Comparison of ENCODE assay signal across 26 cellular contexts in genomic region chr1:162081316-162081715, GRCh38. TPM values are rescaled to one million over a fixed set of nuclear protein-coding genes. Genes with fewer than 3 reads are reported as not detected.
DNase-seq lines count a peak whose midpoint lies in the region; ATAC-seq and TF ChIP-seq lines count a peak whose summit lies in the region.
"Had no signal": no experiment of that assay in that cellular context is flagged by ENCODE, and none has a peak within 500 bp of the region (broad histone marks: within the 10 kb centered on the region; RNA-seq: fewer than 3 reads in every experiment).

No MANE protein-coding gene starts in this region.

- no peak overlapping the region for H2AFZ ChIP-seq in mammary epithelial cell (ENCODE audit: low read depth, low read length)

- H3K4me3 ChIP-seq in mammary epithelial cell (replicated peaks in 1 of 3; ENCODE audit: insufficient read depth in 1 of 3, low read depth in 2 of 3, low read length in 3 of 3) (no peak overlapping the region), right lobe of liver (no peak overlapping the region)
- H3K4me3 ChIP-seq: esophagus squamous epithelium, pancreas, Peyer's patch, SK-N-MC, testis had no signal

- H3K9me3 ChIP-seq in mammary epithelial cell (replicated peaks; ENCODE audit: insufficient read depth, low read length) = no peaks in the 10 kb centered on the region
- H3K9me3 ChIP-seq in right lobe of liver = no peaks in the 10 kb centered on the region
- H3K9me3 ChIP-seq: esophagus squamous epithelium, pancreas, Peyer's patch, testis had no signal

- intact Hi-C loops in mammary epithelial cell (cut with micrococcal nuclease) = no loop called here
- intact Hi-C loops in right lobe of liver (cut with DNase I) = no loop called here

- dilution Hi-C loops in mammary epithelial cell (cut with HindIII; ENCODE audit: low sequenced_read_pairs) = no loop called here

- no peaks in the 10 kb centered on the region for H3K36me3 Mint-ChIP-seq in effector memory CD8-positive, alpha-beta T cell (ENCODE audit: insufficient read depth)
- H3K36me3 Mint-ChIP-seq: mesothelial cell of epicardium; natural killer cell treated with Interleukin-12 subunit alpha and Interleukin-12 subunit beta and Interleukin-15 and Interleukin-18, amount 100 ng/mL, for 72 hours had no signal

- DNase-seq in ELR (ENCODE audit: low read depth) = peak; percentile 17
- peak; percentile 45 for DNase-seq in NCI-H69 (lab: John Stamatoyannopoulos, UW)
- peak; percentile 47 for DNase-seq in mammary epithelial cell
- peak in 1 of 3 donors; percentile 35 for DNase-seq in right lobe of liver
- DNase-seq in AG20443 (ENCODE audit: low spot score) = no peak
- DNase-seq in effector memory CD8-positive, alpha-beta T cell = no peak
- no peak for DNase-seq in HuH-7 (ENCODE audit: low spot score)
- DNase-seq: activated B cell treated with CpG ODN at 0.5 μM for 24 hours; activated CD8-positive, alpha-beta T cell treated with anti-CD3 and anti-CD28 coated beads for 36 hours; activated naive CD4-positive, alpha-beta T cell treated with Interleukin-2 at 50 U/mL for 16 hours; CD4-positive, alpha-beta T cell; DMS79; effector CD8-positive, alpha-beta T cell; esophagus squamous epithelium; HFFc6; left colon; NCI-H1436 treated with DMSO at 0.1 percent for 48 hours; NCI-H2171; NCI-H774; pancreas; Peyer's patch; testis had no signal

- no peak overlapping the region for H3K4me3 Mint-ChIP-seq in effector memory CD8-positive, alpha-beta T cell
- H3K4me3 Mint-ChIP-seq: activated B cell treated with CpG ODN at 0.5 μM for 24 hours; activated CD8-positive, alpha-beta T cell treated with anti-CD3 and anti-CD28 coated beads for 36 hours; CD4-positive, alpha-beta T cell; HFFc6; mesothelial cell of epicardium; natural killer cell treated with Interleukin-12 subunit alpha and Interleukin-12 subunit beta and Interleukin-15 and Interleukin-18, amount 100 ng/mL, for 72 hours had no signal

- TF ChIP-seq CTCF in mammary epithelial cell (conservative IDR thresholded peaks at IDR 0.05 in 1 of 2, IDR thresholded peaks at IDR 0.05 in 1 of 2; ENCODE audit: extremely low read depth in 1 of 2, insufficient read depth in 1 of 2, low read depth in 1 of 2, low read length in 2 of 2) = no peak
- no peak for TF ChIP-seq CTCF in right lobe of liver (IDR thresholded peaks at IDR 0.05)

- H3K4me1 ChIP-seq in mammary epithelial cell (ENCODE audit: insufficient read depth, low read length) (peaks cover 5% of the 10 kb centered on the region), right lobe of liver (peaks cover 0 to 3% (median 0%) of the 10 kb centered on the region in 4 donors)
- H3K4me1 ChIP-seq: esophagus squamous epithelium, pancreas, testis had no signal

- no peaks in the 10 kb centered on the region for H3K27me3 ChIP-seq in mammary epithelial cell (ENCODE audit: insufficient read depth, low read length)
- H3K27me3 ChIP-seq in right lobe of liver = no peaks in the 10 kb centered on the region
- H3K27me3 ChIP-seq: esophagus squamous epithelium, pancreas, Peyer's patch, testis had no signal

- in situ Hi-C loops in mammary epithelial cell (cut with MboI; ENCODE audit: low sequenced_read_pairs in 2 of 2) = no loop called here

- no peak overlapping the region for H3K9ac ChIP-seq in mammary epithelial cell (ENCODE audit: insufficient read depth, low read length)

- no peaks in the 10 kb centered on the region for H3K79me2 ChIP-seq in mammary epithelial cell (ENCODE audit: insufficient read depth, low read length)

- ATAC-seq in right lobe of liver = peak; percentile 27 to 83 (median 44)
- no peak for ATAC-seq in effector memory CD8-positive, alpha-beta T cell (replicated peaks)
- ATAC-seq: activated CD8-positive, alpha-beta T cell treated with anti-CD3 and anti-CD28 coated beads for 36 hours; left colon; natural killer cell treated with Interleukin-12 subunit alpha and Interleukin-12 subunit beta and Interleukin-15 and Interleukin-18, amount 100 ng/mL, for 72 hours had no signal

- CTCF ChIA-PET in mammary epithelial cell (lab: Charles Lee; ENCODE audit: low non-redundant PET) = no interaction called here

- no peaks in the 10 kb centered on the region for H3K4me1 Mint-ChIP-seq in effector memory CD8-positive, alpha-beta T cell (ENCODE audit: low read depth in 2 of 2)
- H3K4me1 Mint-ChIP-seq: activated B cell treated with CpG ODN at 0.5 μM for 24 hours, mesothelial cell of epicardium had no signal

- no TSS peak for BruUV-seq in mammary epithelial cell (replicated peaks; lab: Mats Ljungman, UMichigan)

- no peak overlapping the region for H3K27ac Mint-ChIP-seq in effector memory CD8-positive, alpha-beta T cell
- H3K27ac Mint-ChIP-seq: activated B cell treated with CpG ODN at 0.5 μM for 24 hours; activated CD8-positive, alpha-beta T cell treated with anti-CD3 and anti-CD28 coated beads for 36 hours; CD4-positive, alpha-beta T cell; HFFc6; mesothelial cell of epicardium; natural killer cell treated with Interleukin-12 subunit alpha and Interleukin-12 subunit beta and Interleukin-15 and Interleukin-18, amount 100 ng/mL, for 72 hours had no signal

- 0% methylated on average over 1 of the region's 1 CpG for WGBS in mammary epithelial cell (ENCODE audit: low coverage, missing lambda C conversion rate)
- WGBS in right lobe of liver (ENCODE audit: insufficient coverage, low coverage, low lambda C conversion rate, missing lambda C conversion rate) = 22% methylated on average over 1 of the region's 1 CpG

- H3K9me3 Mint-ChIP-seq in effector memory CD8-positive, alpha-beta T cell = no peaks in the 10 kb centered on the region
- H3K9me3 Mint-ChIP-seq: activated CD8-positive, alpha-beta T cell treated with anti-CD3 and anti-CD28 coated beads for 36 hours; HFFc6; natural killer cell treated with Interleukin-12 subunit alpha and Interleukin-12 subunit beta and Interleukin-15 and Interleukin-18, amount 100 ng/mL, for 72 hours had no signal

- H3K36me3 ChIP-seq in mammary epithelial cell (ENCODE audit: insufficient read depth, low read length) (no peaks in the 10 kb centered on the region), right lobe of liver (no peaks in the 10 kb centered on the region)
- H3K36me3 ChIP-seq: esophagus squamous epithelium, pancreas, Peyer's patch had no signal

- TF ChIP-seq POLR2A in right lobe of liver (IDR thresholded peaks at IDR 0.05) = no peak

- no peaks in the 10 kb centered on the region for H4K20me1 ChIP-seq in mammary epithelial cell (ENCODE audit: insufficient read depth, low read length)

- H3K4me2 ChIP-seq in mammary epithelial cell (ENCODE audit: insufficient read depth, low read depth, low read length) = no peak overlapping the region

- H3K27me3 Mint-ChIP-seq in effector memory CD8-positive, alpha-beta T cell = peaks cover 50% of the 10 kb centered on the region in 2 donors

- H3K27ac ChIP-seq in mammary epithelial cell (ENCODE audit: insufficient read depth, low read depth, low read length) (no peak overlapping the region), right lobe of liver (peak overlapping the region in 1 of 3 donors; percentile 1)
- H3K27ac ChIP-seq: esophagus squamous epithelium, pancreas, Peyer's patch, SK-N-MC, testis had no signal

RNA-seq across cellular contexts. Expression of gene NOS1AP, which starts 11.8 kb away (rescaled TPM):
- total RNA-seq in mammary epithelial cell = 1 to 10 TPM in 1 of 2 donors, under 1 TPM in 1; 0.96 to 1.2 TPM
- 0.28 TPM for polyA plus RNA-seq in mammary epithelial cell
- polyA minus RNA-seq in mammary epithelial cell = not detected
- total RNA-seq in right lobe of liver = 10 to 100 TPM in 3 of 6 experiments, 1 to 10 TPM in 3; 4.7 to 24.8 (median 11.6) TPM
- total RNA-seq: activated B cell treated with CpG ODN at 0.5 μM for 24 hours; CD4-positive, alpha-beta T cell; T-helper 2 cell treated with Interferon-gamma antibody and Interleukin-4, amounts not matched to agents 100 ng/mL and 5 ng/mL, for 36 hours had no signal

RNA-seq across cellular contexts. Expression of gene OLFML2B, which starts 57.6 kb away (rescaled TPM):
- total RNA-seq in mammary epithelial cell (under 1 TPM in 1 of 2 donors, not detected in 1; 0.50 TPM), right lobe of liver (1 to 10 TPM in 3 of 6 experiments, under 1 TPM in 3; 0.37 to 2.1 (median 1.3) TPM)
- polyA plus RNA-seq in mammary epithelial cell = 0.02 TPM
- polyA minus RNA-seq in mammary epithelial cell = not detected
- total RNA-seq: activated B cell treated with CpG ODN at 0.5 μM for 24 hours; activated CD8-positive, alpha-beta T cell treated with anti-CD3 and anti-CD28 coated beads for 36 hours; natural killer cell treated with Interleukin-12 subunit alpha and Interleukin-12 subunit beta and Interleukin-15 and Interleukin-18, amount 100 ng/mL, for 72 hours; T-helper 2 cell treated with Interferon-gamma antibody and Interleukin-4, amounts not matched to agents 100 ng/mL and 5 ng/mL, for 36 hours had no signal

Comparison
In these comparisons a context has a peak if more than half of its experiments do, and no peak if none do; other contexts are left out.
1. DNase-seq: peak in ELR (single experiment), NCI-H69 (single experiment) and mammary epithelial cell (single experiment); none in AG20443 (single experiment), effector memory CD8-positive, alpha-beta T cell (0 of 3) and HuH-7 (single experiment).